In the genomic region with DNA sequence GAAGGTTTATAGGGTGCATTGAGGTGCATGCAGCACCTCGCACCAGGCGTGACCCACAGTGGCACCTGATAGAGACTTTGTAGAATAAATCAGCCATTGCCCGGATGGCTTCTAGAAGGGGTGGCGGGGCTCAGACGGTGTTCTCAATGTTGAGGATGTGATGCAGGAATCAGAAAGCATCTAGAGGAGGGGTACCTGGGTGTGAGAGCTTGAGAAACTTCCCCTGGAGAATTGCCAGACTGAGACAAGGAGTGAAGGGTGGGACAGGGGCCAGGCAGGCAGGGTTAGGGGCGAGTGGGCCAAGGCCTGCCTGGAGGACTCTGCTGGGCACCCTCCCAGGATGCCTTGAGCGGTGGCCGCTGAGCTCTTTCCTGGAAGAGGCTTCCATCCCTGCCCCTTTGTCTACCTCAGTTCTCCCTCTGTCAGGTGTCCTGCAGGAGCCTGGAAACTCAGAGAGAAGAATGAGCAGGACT, we compare ENCODE assay signal across 17 cellular contexts. TPM values are rescaled to one million over a fixed set of nuclear protein-coding genes. Genes with fewer than 3 reads are reported as not detected.
A peak's percentile ranks its signal among the peaks of the same experiment; 100 is the strongest.
DNase-seq lines count a peak whose midpoint lies in the region; ATAC-seq, FAIRE-seq and TF ChIP-seq lines count a peak whose summit lies in the region.
"Had no signal": no experiment of that assay in that cellular context is flagged by ENCODE, and none has a peak within 500 bp of the region (broad histone marks: within the 10 kb centered on the region; RNA-seq: fewer than 3 reads in every experiment).

No MANE protein-coding gene starts in this region.

- H3K4me2 ChIP-seq in hepatocyte, result peak overlapping the region; percentile 84

- peaks cover 29% of the 10 kb centered on the region for H3K4me1 ChIP-seq in hepatocyte (ENCODE audit: insufficient read depth)
- H3K4me1 ChIP-seq in BE2C, result peaks cover 14% of the 10 kb centered on the region

- 79% methylated on average over 8 of the region's 8 CpGs for WGBS in hepatocyte (ENCODE audit: low lambda C conversion rate, missing lambda C conversion rate)

- no peak overlapping the region for H3K4me3 ChIP-seq in hepatocyte
- H3K4me3 ChIP-seq in skin epidermis, result peak overlapping the region in 4 of 7 experiments; percentile 5 to 46 (median 38)
- H3K4me3 ChIP-seq in BE2C (ENCODE audit: low read depth, low read length), result no peak overlapping the region
- H3K4me3 ChIP-seq: K562, tibial nerve had no signal

- H2AFZ ChIP-seq in hepatocyte, result no peak overlapping the region

- peak overlapping the region; percentile 94 for H3K27ac ChIP-seq in hepatocyte
- peak overlapping the region in 20 of 21 experiments; percentile 52 to 96 (median 88) for H3K27ac ChIP-seq in skin epidermis

- H3K27ac Mint-ChIP-seq in WTC11, result 0 out of 2 replicates have a peak overlapping the region, but pooled peaks have one; percentile 57

- peak; percentile 57 for DNase-seq in DMS79 treated with DMSO at 0.1 percent for 48 hours (lab: John Stamatoyannopoulos, UW)
- DNase-seq in DMS79 (lab: John Stamatoyannopoulos, UW), result no peak
- DNase-seq in WTC11 (ENCODE audit: low spot score), result no peak
- DNase-seq in hepatocyte (ENCODE audit: low spot score), result no peak
- DNase-seq in BE2C, result no peak
- no peak for DNase-seq in urothelium cell line (ENCODE audit: low spot score)
- DNase-seq: 8988T; amniotic stem cell; CD4-positive, CD25-positive, alpha-beta regulatory T cell; dermis blood vessel endothelial cell; midbrain; SW 1271 had no signal

- no peaks in the 10 kb centered on the region for H3K36me3 Mint-ChIP-seq in WTC11
- H3K36me3 Mint-ChIP-seq: CD4-positive, CD25-positive, alpha-beta regulatory T cell had no signal

- no peaks in the 10 kb centered on the region for H4K20me1 ChIP-seq in hepatocyte (ENCODE audit: insufficient read depth, poor library complexity, severe bottlenecking)

- H3K36me3 ChIP-seq in hepatocyte (replicated peaks; ENCODE audit: insufficient read depth, low read depth), result no peaks in the 10 kb centered on the region
- H3K36me3 ChIP-seq in BE2C, result no peaks in the 10 kb centered on the region
- H3K36me3 ChIP-seq: tibial nerve had no signal

- CTCF ChIA-PET in WTC11 (lab: Charles Lee), result interaction anchor here (1.0 to 5.2 kb wide), 6 partner anchors 10 to 43 kb away, joined by 3 to 25 read pairs (median 6); no protein-coding TSS in a partner anchor

- TF ChIP-seq CTCF in WTC11 (IDR thresholded peaks at IDR 0.05), result no peak
- no peak for TF ChIP-seq CTCF in hepatocyte (IDR thresholded peaks at IDR 0.05; ENCODE audit: poor library complexity)
- TF ChIP-seq CTCF in BE2C (IDR thresholded peaks at IDR 0.05; ENCODE audit: low read depth, low read length), result no peak

- no peak overlapping the region for H3K4me3 Mint-ChIP-seq in WTC11
- H3K4me3 Mint-ChIP-seq: CD4-positive, CD25-positive, alpha-beta regulatory T cell had no signal

- no peaks in the 10 kb centered on the region for H3K9me3 Mint-ChIP-seq in WTC11
- H3K9me3 Mint-ChIP-seq: CD4-positive, CD25-positive, alpha-beta regulatory T cell had no signal

- no peak for FAIRE-seq in urothelium cell line (lab: Jason Lieb, UNC)
- FAIRE-seq: K562 had no signal

- H3K9me2 ChIP-seq in hepatocyte (replicated peaks; ENCODE audit: insufficient read depth), result no peaks in the 10 kb centered on the region

- no peaks in the 10 kb centered on the region for H3K9me3 ChIP-seq in hepatocyte (ENCODE audit: low read depth)
- H3K9me3 ChIP-seq in BE2C, result no peaks in the 10 kb centered on the region
- H3K9me3 ChIP-seq: tibial nerve had no signal

- no peaks in the 10 kb centered on the region for H3K27me3 Mint-ChIP-seq in WTC11 (ENCODE audit: low read depth)

- no peaks in the 10 kb centered on the region for H3K27me3 ChIP-seq in hepatocyte
- no peaks in the 10 kb centered on the region for H3K27me3 ChIP-seq in BE2C
- H3K27me3 ChIP-seq: tibial nerve had no signal

- H3K79me2 ChIP-seq in hepatocyte, result peaks cover 36% of the 10 kb centered on the region

- no peak for ATAC-seq in WTC11
- ATAC-seq in GM18502 (IDR thresholded peaks at IDR 0.05; ENCODE audit: poor library complexity, unreplicated experiment), result no peak
- ATAC-seq: K562, Panc1 had no signal

- H3K4me1 Mint-ChIP-seq in WTC11, result peaks cover 24% of the 10 kb centered on the region
- H3K4me1 Mint-ChIP-seq: CD4-positive, CD25-positive, alpha-beta regulatory T cell had no signal

- POLR2A ChIA-PET in WTC11 (lab: Charles Lee), result interaction anchor here (0.6 kb wide), 2 partner anchors 68 to 404 kb away, joined by 3 read pairs; no protein-coding TSS in a partner anchor

TF ChIP-seq in WTC11, 78 proteins besides CTCF, POLR2A, EP300 and RAD21:
- TF ChIP-seq ZNF396 (CRISPR knock-in tag; IDR thresholded peaks at IDR 0.05; ENCODE audit: borderline replicate concordance) (no peak), ZBTB21 (CRISPR knock-in tag; IDR thresholded peaks at IDR 0.05; ENCODE audit: borderline replicate concordance) (no peak), TEAD1 (CRISPR knock-in tag; IDR thresholded peaks at IDR 0.05) (no peak), JAZF1 (CRISPR knock-in tag; IDR thresholded peaks at IDR 0.05) (no peak), HMGA2 (CRISPR knock-in tag; IDR thresholded peaks at IDR 0.05) (no peak), FOXP1 (CRISPR knock-in tag; IDR thresholded peaks at IDR 0.05; ENCODE audit: borderline replicate concordance) (no peak), IRF2 (CRISPR knock-in tag; IDR thresholded peaks at IDR 0.05; ENCODE audit: borderline replicate concordance, low read depth) (no peak), ESRRA (CRISPR knock-in tag; IDR thresholded peaks at IDR 0.05; ENCODE audit: borderline replicate concordance) (no peak)
- TF ChIP-seq, protein P1, sequence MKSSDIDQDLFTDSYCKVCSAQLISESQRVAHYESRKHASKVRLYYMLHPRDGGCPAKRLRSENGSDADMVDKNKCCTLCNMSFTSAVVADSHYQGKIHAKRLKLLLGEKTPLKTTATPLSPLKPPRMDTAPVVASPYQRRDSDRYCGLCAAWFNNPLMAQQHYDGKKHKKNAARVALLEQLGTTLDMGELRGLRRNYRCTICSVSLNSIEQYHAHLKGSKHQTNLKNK (CRISPR knock-in tag; IDR thresholded peaks at IDR 0.05), result no peak
- TF ChIP-seq, protein P2, sequence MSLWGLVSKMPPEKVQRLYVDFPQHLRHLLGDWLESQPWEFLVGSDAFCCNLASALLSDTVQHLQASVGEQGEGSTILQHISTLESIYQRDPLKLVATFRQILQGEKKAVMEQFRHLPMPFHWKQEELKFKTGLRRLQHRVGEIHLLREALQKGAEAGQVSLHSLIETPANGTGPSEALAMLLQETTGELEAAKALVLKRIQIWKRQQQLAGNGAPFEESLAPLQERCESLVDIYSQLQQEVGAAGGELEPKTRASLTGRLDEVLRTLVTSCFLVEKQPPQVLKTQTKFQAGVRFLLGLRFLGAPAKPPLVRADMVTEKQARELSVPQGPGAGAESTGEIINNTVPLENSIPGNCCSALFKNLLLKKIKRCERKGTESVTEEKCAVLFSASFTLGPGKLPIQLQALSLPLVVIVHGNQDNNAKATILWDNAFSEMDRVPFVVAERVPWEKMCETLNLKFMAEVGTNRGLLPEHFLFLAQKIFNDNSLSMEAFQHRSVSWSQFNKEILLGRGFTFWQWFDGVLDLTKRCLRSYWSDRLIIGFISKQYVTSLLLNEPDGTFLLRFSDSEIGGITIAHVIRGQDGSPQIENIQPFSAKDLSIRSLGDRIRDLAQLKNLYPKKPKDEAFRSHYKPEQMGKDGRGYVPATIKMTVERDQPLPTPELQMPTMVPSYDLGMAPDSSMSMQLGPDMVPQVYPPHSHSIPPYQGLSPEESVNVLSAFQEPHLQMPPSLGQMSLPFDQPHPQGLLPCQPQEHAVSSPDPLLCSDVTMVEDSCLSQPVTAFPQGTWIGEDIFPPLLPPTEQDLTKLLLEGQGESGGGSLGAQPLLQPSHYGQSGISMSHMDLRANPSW (CRISPR knock-in tag; conservative IDR thresholded peaks at IDR 0.05; ENCODE audit: low read depth), result no peak
- TF ChIP-seq, protein P3, sequence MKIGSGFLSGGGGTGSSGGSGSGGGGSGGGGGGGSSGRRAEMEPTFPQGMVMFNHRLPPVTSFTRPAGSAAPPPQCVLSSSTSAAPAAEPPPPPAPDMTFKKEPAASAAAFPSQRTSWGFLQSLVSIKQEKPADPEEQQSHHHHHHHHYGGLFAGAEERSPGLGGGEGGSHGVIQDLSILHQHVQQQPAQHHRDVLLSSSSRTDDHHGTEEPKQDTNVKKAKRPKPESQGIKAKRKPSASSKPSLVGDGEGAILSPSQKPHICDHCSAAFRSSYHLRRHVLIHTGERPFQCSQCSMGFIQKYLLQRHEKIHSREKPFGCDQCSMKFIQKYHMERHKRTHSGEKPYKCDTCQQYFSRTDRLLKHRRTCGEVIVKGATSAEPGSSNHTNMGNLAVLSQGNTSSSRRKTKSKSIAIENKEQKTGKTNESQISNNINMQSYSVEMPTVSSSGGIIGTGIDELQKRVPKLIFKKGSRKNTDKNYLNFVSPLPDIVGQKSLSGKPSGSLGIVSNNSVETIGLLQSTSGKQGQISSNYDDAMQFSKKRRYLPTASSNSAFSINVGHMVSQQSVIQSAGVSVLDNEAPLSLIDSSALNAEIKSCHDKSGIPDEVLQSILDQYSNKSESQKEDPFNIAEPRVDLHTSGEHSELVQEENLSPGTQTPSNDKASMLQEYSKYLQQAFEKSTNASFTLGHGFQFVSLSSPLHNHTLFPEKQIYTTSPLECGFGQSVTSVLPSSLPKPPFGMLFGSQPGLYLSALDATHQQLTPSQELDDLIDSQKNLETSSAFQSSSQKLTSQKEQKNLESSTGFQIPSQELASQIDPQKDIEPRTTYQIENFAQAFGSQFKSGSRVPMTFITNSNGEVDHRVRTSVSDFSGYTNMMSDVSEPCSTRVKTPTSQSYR (CRISPR knock-in tag; IDR thresholded peaks at IDR 0.05), result no peak
- TF ChIP-seq, protein P4, sequence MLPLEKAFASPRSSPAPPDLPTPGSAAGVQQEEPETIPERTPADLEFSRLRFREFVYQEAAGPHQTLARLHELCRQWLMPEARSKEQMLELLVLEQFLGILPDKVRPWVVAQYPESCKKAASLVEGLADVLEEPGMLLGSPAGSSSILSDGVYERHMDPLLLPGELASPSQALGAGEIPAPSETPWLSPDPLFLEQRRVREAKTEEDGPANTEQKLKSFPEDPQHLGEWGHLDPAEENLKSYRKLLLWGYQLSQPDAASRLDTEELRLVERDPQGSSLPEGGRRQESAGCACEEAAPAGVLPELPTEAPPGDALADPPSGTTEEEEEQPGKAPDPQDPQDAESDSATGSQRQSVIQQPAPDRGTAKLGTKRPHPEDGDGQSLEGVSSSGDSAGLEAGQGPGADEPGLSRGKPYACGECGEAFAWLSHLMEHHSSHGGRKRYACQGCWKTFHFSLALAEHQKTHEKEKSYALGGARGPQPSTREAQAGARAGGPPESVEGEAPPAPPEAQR (CRISPR knock-in tag; IDR thresholded peaks at IDR 0.05), result no peak
TF ChIP-seq in WTC11: peak in this region for 0.

RNA-seq across cellular contexts. Expression of a gene that starts 9.3 kb away (rescaled TPM):
- 1.7 to 2.6 TPM (median 2.0 TPM) in 3 replicates for total RNA-seq in WTC11 (2021)
- 29.6 and 45.9 TPM in 2 replicates for total RNA-seq in hepatocyte
- polyA plus RNA-seq in hepatocyte, result 58.0 and 61.1 TPM in 2 replicates
- 2.7 TPM for polyA plus RNA-seq in BE2C (2012; ENCODE audit: insufficient read depth, insufficient read length, low read depth)

RNA-seq across cellular contexts. Expression of a gene that starts 48.9 kb away (rescaled TPM):
- total RNA-seq in WTC11 (2021), result 0.44 to 1.4 TPM (median 0.71 TPM) in 3 replicates
- total RNA-seq in hepatocyte, result 0.20 TPM in 1 of 2 replicates, not detected in the other
- polyA plus RNA-seq in hepatocyte, result not detected in 2 replicates
- polyA plus RNA-seq in BE2C (2012; ENCODE audit: insufficient read depth, insufficient read length, low read depth), result not detected
- polyA plus RNA-seq: CD4-positive, CD25-positive, alpha-beta regulatory T cell had no signal

Comparison
In these comparisons a context has a peak if more than half of its experiments do, and no peak if none do; other contexts are left out.
1. H3K4me3 ChIP-seq: peak in skin epidermis (4 of 7); none in hepatocyte (single experiment) and BE2C (single experiment).